In the genomic region with DNA sequence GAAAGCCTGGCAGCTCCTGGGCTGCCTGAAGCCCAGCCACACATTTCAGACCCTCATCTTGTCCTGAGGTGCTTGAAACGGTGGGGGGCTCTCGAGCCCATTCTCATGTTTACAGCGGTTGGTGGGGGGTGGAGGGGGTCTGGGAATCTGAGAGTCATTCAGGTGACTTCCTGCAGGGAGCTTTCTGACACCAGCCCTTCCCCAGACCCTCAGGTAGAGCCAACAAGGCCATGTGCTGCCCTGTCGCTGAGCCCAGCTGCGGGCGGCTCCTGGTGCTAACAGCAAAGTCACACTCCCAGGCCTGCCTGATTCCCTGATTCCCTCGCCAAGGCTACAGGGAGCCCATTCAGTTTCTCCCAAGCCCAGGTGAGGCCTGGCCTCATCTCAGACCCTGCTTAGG, we compare ENCODE assay signal across 22 cellular contexts.
"Had no signal": no experiment of that assay in that cellular context is flagged by ENCODE, and none has a peak within 500 bp of the region (broad histone marks: within the 10 kb centered on the region; RNA-seq: fewer than 3 reads in every experiment).

No MANE protein-coding gene starts in this region.

- FAIRE-seq: islet of Langerhans, small intestine had no signal

- H3K4me1 ChIP-seq: adrenal gland, ascending aorta, colonic mucosa, stomach, tibial nerve had no signal

- H3K27me3 ChIP-seq: adrenal gland, ascending aorta, colonic mucosa, dorsolateral prefrontal cortex, stomach, suprapubic skin, tibial nerve had no signal

- H3K36me3 ChIP-seq: adrenal gland, ascending aorta, colonic mucosa, stomach, suprapubic skin, tibial nerve, WERI-Rb-1 had no signal

- H3K9me3 ChIP-seq: adrenal gland, ascending aorta, colonic mucosa, mucosa of descending colon, stomach, suprapubic skin, tibial nerve had no signal

- H3K27ac ChIP-seq: adrenal gland, ascending aorta, colonic mucosa, dorsolateral prefrontal cortex, stomach, suprapubic skin, tibial nerve, WERI-Rb-1 had no signal

- H3K4me3 ChIP-seq: adrenal gland, ascending aorta, colonic mucosa, dorsolateral prefrontal cortex, mucosa of descending colon, stomach, suprapubic skin, tibial nerve had no signal

- ATAC-seq: activated CD8-positive, alpha-beta T cell treated with anti-CD3 and anti-CD28 coated beads, Interleukin-2, amount 10 ng/mL, durations not matched to agents 7 days and 5 days; left cardiac atrium; mucosa of descending colon; sciatic nerve; stimulated activated memory B cell treated with anti-CD40 and anti-IgM and Interleukin-4, amounts not matched to agents 10 μg/mL and 1 μg/mL and 100 μg/mL, for 72 hours had no signal

- DNase-seq: activated CD4-positive, alpha-beta T cell treated with anti-CD3 and anti-CD28 coated beads for 1 hour; activated CD4-positive, alpha-beta T cell treated with anti-CD3 and anti-CD28 coated beads, Interleukin-2, amount 50 U/mL, for 1 hour; activated CD8-positive, alpha-beta T cell treated with anti-CD3 and anti-CD28 coated beads, Interleukin-2, amount 10 ng/mL, durations not matched to agents 7 days and 5 days; adrenal gland; colonic mucosa; dorsolateral prefrontal cortex; foreskin melanocyte; left cardiac atrium; mesenchymal stem cell; mucosa of descending colon; nephron progenitor cell; occipital lobe; small intestine; stimulated activated CD4-positive, alpha-beta T cell treated with anti-CD3 and anti-CD28 coated beads, Interleukin-2, amount 100 ng/mL, for 24 hours; stomach; WERI-Rb-1 had no signal
